8 cellular contexts compared by ENCODE assay signal in the genomic region with DNA sequence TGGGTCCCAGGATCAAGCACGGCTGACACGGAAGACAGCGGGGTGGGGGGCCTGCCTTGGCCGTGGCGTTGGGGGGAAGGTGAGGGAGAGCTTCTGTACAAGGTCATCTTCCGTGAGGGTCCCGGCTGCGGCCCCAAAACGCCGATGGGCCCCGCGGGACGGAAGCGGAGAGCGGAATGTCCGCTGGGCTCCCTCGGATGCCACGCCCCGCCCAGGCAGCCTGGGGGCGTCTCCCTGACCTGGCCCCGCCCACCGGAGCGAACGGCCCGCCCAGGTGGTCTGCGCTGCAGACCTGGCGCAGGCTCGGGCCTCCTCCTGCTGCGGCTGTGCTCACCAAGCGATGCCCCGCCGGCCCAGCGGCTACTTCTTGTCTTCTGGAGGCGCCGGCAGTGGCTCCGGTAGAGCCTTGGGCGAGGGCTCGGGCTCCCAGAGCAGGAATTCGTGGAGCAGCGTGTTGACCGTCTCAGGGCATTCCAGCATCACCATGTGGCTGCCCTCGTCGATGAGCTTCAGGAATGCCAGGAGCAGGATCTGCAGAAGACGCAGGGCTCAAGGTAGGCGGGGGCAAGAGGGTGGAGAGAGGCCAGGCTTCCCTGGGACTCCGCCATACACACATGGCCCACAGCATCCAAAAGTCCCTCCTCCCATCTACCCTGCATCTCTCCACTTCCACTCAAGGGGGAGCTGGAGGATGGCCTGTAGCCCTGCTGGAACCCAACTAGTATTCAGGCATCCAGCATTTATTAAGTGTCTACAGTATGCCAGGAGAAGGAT. TPM values are rescaled to one million over a fixed set of nuclear protein-coding genes. Genes with fewer than 3 reads are reported as not detected.
DNase-seq lines count a peak whose midpoint lies in the region; ATAC-seq and TF ChIP-seq lines count a peak whose summit lies in the region.

No MANE protein-coding gene starts in this region.

- no peak for TF ChIP-seq POLR2A in esophagus muscularis mucosa (IDR thresholded peaks at IDR 0.05; ENCODE audit: low read depth)

- H3K4me1 Mint-ChIP-seq in naive B cell: peaks cover 4 to 19% (median 5%) of the 10 kb centered on the region in 3 donors

- no peaks in the 10 kb centered on the region for H3K27me3 ChIP-seq in OCI-LY3 (ENCODE audit: low read depth, low read length)
- no peaks in the 10 kb centered on the region for H3K27me3 ChIP-seq in esophagus muscularis mucosa

- peak overlapping the region; percentile 92 for H2AFZ ChIP-seq in OCI-LY3 (ENCODE audit: low read depth, low read length)

- peak overlapping the region in 2 of 6 donors; percentile 37 to 67 for H3K27ac Mint-ChIP-seq in naive B cell

- no peaks in the 10 kb centered on the region for H4K20me1 ChIP-seq in OCI-LY3 (ENCODE audit: insufficient read depth, low read length)

- peak; percentile 66 for ATAC-seq in HG02938 (IDR thresholded peaks at IDR 0.05; ENCODE audit: unreplicated experiment)
- ATAC-seq in naive B cell (ENCODE audit: low read depth in 2 of 2): peak; percentile 91

- peak overlapping the region; percentile 43 for H3K27ac ChIP-seq in OCI-LY3 (ENCODE audit: low read length)
- H3K27ac ChIP-seq in esophagus muscularis mucosa (replicated peaks in 1 of 4): peak overlapping the region; percentile 78 to 90 (median 84)

- peak overlapping the region; percentile 82 to 94 (median 90) for H3K4me3 Mint-ChIP-seq in naive B cell

- H3K36me3 ChIP-seq in OCI-LY3 (replicated peaks; ENCODE audit: low read depth, low read length): peaks cover 15% of the 10 kb centered on the region
- H3K36me3 ChIP-seq in esophagus muscularis mucosa: peaks cover 3 to 21% (median 13%) of the 10 kb centered on the region in 4 donors

- H3K4me3 ChIP-seq in OCI-LY3 (ENCODE audit: low read length) (peak overlapping the region; percentile 90), esophagus muscularis mucosa (peak overlapping the region; percentile 58 to 65 (median 62))

- peaks cover 5% of the 10 kb centered on the region; the same call in 1 of the 2 replicates for H3K4me1 ChIP-seq in OCI-LY3 (ENCODE audit: low read length)
- peaks cover 0 to 34% (median 21%) of the 10 kb centered on the region in 4 donors for H3K4me1 ChIP-seq in esophagus muscularis mucosa

- H3K9me3 ChIP-seq in OCI-LY3 (ENCODE audit: insufficient read depth, low read length) (no peaks in the 10 kb centered on the region), esophagus muscularis mucosa (no peaks in the 10 kb centered on the region)

- no peaks in the 10 kb centered on the region for H3K36me3 Mint-ChIP-seq in naive B cell

- TF ChIP-seq CTCF in OCI-LY3 (IDR thresholded peaks at IDR 0.05; ENCODE audit: low read depth, low read length) (peak; percentile 78), esophagus muscularis mucosa (IDR thresholded peaks at IDR 0.05) (peak; percentile 66 to 84 (median 69))

- H3K9me3 Mint-ChIP-seq in naive B cell: no peaks in the 10 kb centered on the region

- 0% methylated on average over 21 of the region's 46 CpGs for WGBS in esophagus muscularis mucosa

- H3K4me2 ChIP-seq in OCI-LY3 (ENCODE audit: low read length): peak overlapping the region; percentile 92

- DNase-seq in SIG-M5 treated with dmso at 0.1 percent for 504 hours (lab: John Stamatoyannopoulos, UW; ENCODE audit: unreplicated experiment) (peak; percentile 88), SIG-M5 (lab: John Stamatoyannopoulos, UW) (no peak), activated T-cell treated with anti-CD3 and anti-CD28 coated beads for 48 hours (ENCODE audit: low read depth) (peak; percentile 83), esophagus muscularis mucosa (ENCODE audit: extremely low spot score) (peak; percentile 92), naive B cell (peak; percentile 77)
- DNase-seq in stimulated activated naive CD4-positive, alpha-beta T cell treated with Interleukin-2 at 50 U/mL for 16 hours (lab: John Stamatoyannopoulos, UW): peak; percentile 62

- no peaks in the 10 kb centered on the region for H3K79me2 ChIP-seq in OCI-LY3 (ENCODE audit: low read length)

- TF ChIP-seq EP300 in esophagus muscularis mucosa (IDR thresholded peaks at IDR 0.05): no peak

- peak overlapping the region; percentile 73 for H3K9ac ChIP-seq in OCI-LY3 (ENCODE audit: low read length)

- intact Hi-C loops in esophagus muscularis mucosa (cut with DNase I): loop anchor here (5.0 kb wide), 1 partner anchor 100 kb away; a partner anchor contains a TSS

- H3K27me3 Mint-ChIP-seq in naive B cell: no peaks in the 10 kb centered on the region

RNA-seq across cellular contexts. Expression of a gene that starts 10.7 kb away (rescaled TPM):
- 10 to 100 TPM; 14.7 to 35.4 (median 28.1) TPM for total RNA-seq in esophagus muscularis mucosa
- 1 to 10 TPM; 6.4 to 8.6 (median 7.4) TPM for polyA plus RNA-seq in naive B cell (ENCODE audit: low read depth in 6 of 6)

RNA-seq across cellular contexts. Expression of a gene that starts 10.8 kb away (rescaled TPM):
- 1 to 10 TPM in 2 of 4 donors, under 1 TPM in 2; under 0.01 to 3.0 (median 0.88) TPM for total RNA-seq in esophagus muscularis mucosa
- polyA plus RNA-seq in naive B cell (ENCODE audit: low read depth in 6 of 6): 1 to 10 TPM in 5 of 6 donors, not detected in 1; 1.6 to 3.1 (median 1.9) TPM

RNA-seq across cellular contexts. Expression of a gene that starts 13.2 kb away (rescaled TPM):
- 100 to 1,000 TPM; 131 to 173 (median 147) TPM for total RNA-seq in esophagus muscularis mucosa
- polyA plus RNA-seq in naive B cell (ENCODE audit: low read depth in 6 of 6): 100 to 1,000 TPM; 121 to 189 (median 160) TPM

RNA-seq across cellular contexts. Expression of a gene that starts 16.9 kb away (rescaled TPM):
- 10 to 100 TPM; 12.0 to 25.4 (median 20.9) TPM for total RNA-seq in esophagus muscularis mucosa
- polyA plus RNA-seq in naive B cell (ENCODE audit: low read depth in 6 of 6): 10 to 100 TPM; 16.2 to 25.0 (median 22.6) TPM

RNA-seq across cellular contexts. Expression of a gene that starts 25.2 kb away (rescaled TPM):
- total RNA-seq in esophagus muscularis mucosa: 10 to 100 TPM; 72.2 to 92.3 (median 82.5) TPM
- 100 to 1,000 TPM; 102 to 183 (median 108) TPM for polyA plus RNA-seq in naive B cell (ENCODE audit: low read depth in 6 of 6)
